In the genomic region with DNA sequence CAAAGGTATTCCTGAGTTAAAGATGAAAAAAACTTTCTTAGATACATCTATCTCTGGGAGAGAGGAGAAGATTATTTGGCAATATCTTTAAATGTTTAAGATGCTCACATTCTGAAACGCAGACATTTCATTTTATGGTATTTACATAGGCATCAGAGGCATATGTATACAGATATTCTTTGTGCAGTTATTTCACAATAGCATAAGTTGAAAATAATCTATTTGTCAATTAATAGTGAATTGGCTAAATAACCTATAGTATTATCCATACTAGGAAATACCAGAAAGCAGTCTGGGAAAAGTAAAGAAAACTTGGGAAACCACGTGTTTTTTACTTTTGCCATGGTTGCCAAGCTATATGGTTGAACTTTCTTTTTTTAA, we compare ENCODE assay signal across 8 cellular contexts. TPM values are rescaled to one million over a fixed set of nuclear protein-coding genes. Genes with fewer than 3 reads are reported as not detected.
"Had no signal": no experiment of that assay in that cellular context is flagged by ENCODE, and none has a peak within 500 bp of the region (broad histone marks: within the 10 kb centered on the region; RNA-seq: fewer than 3 reads in every experiment).

No MANE protein-coding gene starts in this region.

- FAIRE-seq: HepG2, HTR-8/SVneo had no signal

- DNase-seq: KBM-7, KG1 had no signal

- ATAC-seq: HepG2 had no signal

- H3K27ac ChIP-seq: HL-60, KMS-11 had no signal

- H3K9ac ChIP-seq: KMS-11 had no signal

- H3K4me2 ChIP-seq: KMS-11 had no signal

RNA-seq across cellular contexts. Expression of a gene that starts 44.8 kb away (rescaled TPM):
- total RNA-seq: HepG2, HT-29, HT1080 had no signal
- polyA plus RNA-seq: HepG2 had no signal
